ENCODE assay signal across 11 cellular contexts in the genomic region with DNA sequence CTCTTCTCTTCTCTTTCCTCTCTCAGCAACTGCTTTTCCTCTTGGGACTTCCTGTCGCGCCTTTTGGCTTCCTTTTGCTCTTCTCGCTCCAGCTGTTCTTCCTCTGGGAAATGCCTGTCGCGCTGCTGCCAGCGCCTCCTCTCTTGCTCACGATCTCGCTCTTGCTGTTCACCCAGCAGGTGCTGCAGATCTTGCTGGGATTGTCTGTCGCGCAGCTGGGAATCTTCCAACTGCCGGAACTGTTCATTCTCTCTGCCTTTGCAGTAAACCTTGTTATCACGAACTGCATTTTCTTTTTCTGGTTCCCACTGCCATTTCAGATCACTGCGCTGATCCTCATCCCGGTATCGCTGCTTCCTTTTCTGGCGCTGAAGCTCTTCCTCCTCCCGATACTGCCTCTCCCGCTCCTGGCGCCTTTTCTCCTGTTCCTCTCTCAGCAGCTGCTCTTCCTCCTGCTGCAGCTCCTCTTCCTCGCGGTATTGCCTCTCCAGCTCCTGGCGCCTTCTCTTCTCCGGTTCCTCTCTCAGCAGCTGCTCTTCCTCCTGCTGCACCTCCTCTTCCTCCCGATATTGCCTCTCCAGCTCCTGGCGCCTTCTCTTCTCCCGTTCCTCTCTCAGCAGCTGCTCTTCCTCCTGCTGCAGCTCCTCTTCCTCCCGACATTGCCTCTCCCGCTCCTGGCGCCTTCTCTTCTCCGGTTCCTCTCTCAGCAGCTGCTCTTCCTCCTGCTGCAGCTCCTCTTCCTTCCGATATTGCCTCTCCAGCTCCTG. TPM values are rescaled to one million over a fixed set of nuclear protein-coding genes. Genes with fewer than 3 reads are reported as not detected.
DNase-seq lines count a peak whose midpoint lies in the region; ATAC-seq and TF ChIP-seq lines count a peak whose summit lies in the region.
"Had no signal": no experiment of that assay in that cellular context is flagged by ENCODE, and none has a peak within 500 bp of the region (broad histone marks: within the 10 kb centered on the region; RNA-seq: fewer than 3 reads in every experiment).

No MANE protein-coding gene starts in this region.

- peaks cover 51% of the 10 kb centered on the region for H3F3A ChIP-seq in GM23338 (replicated peaks; ENCODE audit: low read depth)

- H2AFZ ChIP-seq in ACC112 (ENCODE audit: low read length, unreplicated experiment) (no peak overlapping the region), GM23338 (peak overlapping the region; percentile 32; the same call in 1 of the 2 replicates), mammary epithelial cell (ENCODE audit: low read depth, low read length) (peak overlapping the region; percentile 91)

- no peaks in the 10 kb centered on the region; the same call in 2 of the 3 replicates for H3K9me3 Mint-ChIP-seq in GM23338

- H3K36me3 ChIP-seq in ACC112 (ENCODE audit: insufficient read depth, low read length) = no peaks in the 10 kb centered on the region
- H3K36me3 ChIP-seq in GM23338 (ENCODE audit: insufficient read depth) = no peaks in the 10 kb centered on the region
- no peaks in the 10 kb centered on the region for H3K36me3 ChIP-seq in mammary epithelial cell (ENCODE audit: insufficient read depth, low read length)

- peaks cover 2% of the 10 kb centered on the region for H3K27me3 Mint-ChIP-seq in GM23338 (ENCODE audit: insufficient read depth, low read depth, poor library complexity)

- CTCF ChIA-PET in mammary epithelial cell (lab: Charles Lee; ENCODE audit: low non-redundant PET) = interaction anchor here (0.7 to 1.0 kb wide), 3 partner anchors 70 to 169 kb away, joined by 3 to 7 read pairs (median 5); no protein-coding TSS in a partner anchor

- no peak for TF ChIP-seq CTCF in GM23338 (conservative IDR thresholded peaks at IDR 0.05; ENCODE audit: low read depth in 2 of 2)
- TF ChIP-seq CTCF in mammary epithelial cell (conservative IDR thresholded peaks at IDR 0.05 in 1 of 2, IDR thresholded peaks at IDR 0.05 in 1 of 2; ENCODE audit: extremely low read depth in 1 of 2, insufficient read depth in 1 of 2, low read depth in 1 of 2, low read length in 2 of 2) = no peak

- ATAC-seq in GM23338 = no peak
- ATAC-seq in GM21825 (IDR thresholded peaks at IDR 0.05; ENCODE audit: unreplicated experiment) = no peak
- ATAC-seq in HG02678 (IDR thresholded peaks at IDR 0.05; ENCODE audit: unreplicated experiment) = no peak

- no TSS peak for BruUV-seq in mammary epithelial cell (replicated peaks; lab: Mats Ljungman, UMichigan)

- H3K4me2 ChIP-seq in GM23338 (peak overlapping the region; percentile 88), mammary epithelial cell (ENCODE audit: insufficient read depth, low read depth, low read length) (peak overlapping the region; percentile 98)

- H3K4me1 ChIP-seq in ACC112 (ENCODE audit: control insufficient read depth, insufficient read depth, low read length, unreplicated experiment) (peaks cover 4% of the 10 kb centered on the region), GM23338 (ENCODE audit: insufficient read depth) (peaks cover 16% of the 10 kb centered on the region), mammary epithelial cell (ENCODE audit: insufficient read depth, low read length) (peaks cover 51% of the 10 kb centered on the region)

- no peaks in the 10 kb centered on the region for H3K9me3 ChIP-seq in mammary epithelial cell (replicated peaks; ENCODE audit: insufficient read depth, low read length)

- 4% methylated on average over 20 of the region's 31 CpGs for WGBS in mammary epithelial cell (ENCODE audit: low coverage, missing lambda C conversion rate)

- H3K9ac ChIP-seq in mammary epithelial cell (ENCODE audit: insufficient read depth, low read length) = no peak overlapping the region

- H3K36me3 Mint-ChIP-seq in GM23338 (ENCODE audit: low read depth) = peaks cover 4% of the 10 kb centered on the region; the same call in 1 of the 3 replicates

- intact Hi-C loops in mammary epithelial cell (cut with micrococcal nuclease) = loop anchor here (2.0 to 5.0 kb wide), 2 partner anchors 37 to 75 kb away; no protein-coding TSS in a partner anchor

- H3K79me2 ChIP-seq in ACC112 (ENCODE audit: control insufficient read depth, insufficient read depth, low read length, unreplicated experiment) (no peaks in the 10 kb centered on the region), GM23338 (replicated peaks; ENCODE audit: insufficient read depth) (no peaks in the 10 kb centered on the region), mammary epithelial cell (ENCODE audit: insufficient read depth, low read length) (no peaks in the 10 kb centered on the region)

- H3K9me2 ChIP-seq in GM23338 (ENCODE audit: insufficient read depth) = no peaks in the 10 kb centered on the region

- H3K27ac ChIP-seq in ACC112 (ENCODE audit: low read depth, low read length) (no peak overlapping the region), GM23338 (ENCODE audit: low read depth) (no peak overlapping the region), mammary epithelial cell (ENCODE audit: insufficient read depth, low read depth, low read length) (no peak overlapping the region)

- H4K20me1 ChIP-seq in GM23338 (replicated peaks; ENCODE audit: insufficient read depth) = no peaks in the 10 kb centered on the region
- no peaks in the 10 kb centered on the region for H4K20me1 ChIP-seq in mammary epithelial cell (ENCODE audit: insufficient read depth, low read length)

- in situ Hi-C loops in mammary epithelial cell (cut with MboI; ENCODE audit: low sequenced_read_pairs in 2 of 2) = no loop called here

- no peak overlapping the region for H3K4me3 Mint-ChIP-seq in GM23338

- H3K27ac Mint-ChIP-seq in GM23338 = no peak overlapping the region

- dilution Hi-C loops in mammary epithelial cell (cut with HindIII; ENCODE audit: low sequenced_read_pairs) = no loop called here

- DNase-seq in GM23338 (ENCODE audit: low spot score) (peak; percentile 44), mammary epithelial cell (peak; percentile 29), lung microvascular endothelial cell (ENCODE audit: low read depth in 2 of 2) (peak; percentile 2 to 7), NCI-H226 (no peak), 8988T (no peak)

- H3K27me3 ChIP-seq in ACC112 (ENCODE audit: insufficient read depth, low read length) (peaks cover 90% of the 10 kb centered on the region), GM23338 (ENCODE audit: insufficient read depth) (peaks cover 100% of the 10 kb centered on the region), mammary epithelial cell (ENCODE audit: insufficient read depth, low read length) (peaks cover 28% of the 10 kb centered on the region)

- H3K4me1 Mint-ChIP-seq in GM23338 = peaks cover 8% of the 10 kb centered on the region; the same call in 2 of the 3 replicates

- peak overlapping the region; percentile 79 for H3K4me3 ChIP-seq in ACC112 (ENCODE audit: low read depth, low read length)
- H3K4me3 ChIP-seq in GM23338 = peak overlapping the region; percentile 59
- H3K4me3 ChIP-seq in mammary epithelial cell (replicated peaks in 1 of 3; ENCODE audit: insufficient read depth in 1 of 3, low read depth in 2 of 3, low read length in 3 of 3) = peak overlapping the region; percentile 54 to 65 (median 55)

TF ChIP-seq in GM23338, 12 proteins besides CTCF, POLR2A, EP300 and RAD21 (continues in another document):
- TF ChIP-seq EZH2 (IDR thresholded peaks at IDR 0.05; ENCODE audit: low read depth, unreplicated experiment) = peak; percentile 95
- TF ChIP-seq EZH2phosphoT487 (IDR thresholded peaks at IDR 0.05; ENCODE audit: unreplicated experiment) = peak; percentile 76
- TF ChIP-seq STAT1 (IDR thresholded peaks at IDR 0.05; ENCODE audit: unreplicated experiment) = no peak

RNA-seq across cellular contexts. Expression of a gene that starts 5.8 kb away (rescaled TPM):
- total RNA-seq in GM23338 (2014; rRNA removed; shearing (Covaris generic)) = 0.19 and 0.38 TPM in 2 replicates
- 0.33 and 0.42 TPM in 2 replicates for polyA plus RNA-seq in GM23338 (2016; fragmentation: Nextera tagmentation; extraction: Ambion mirVana)
- under 1 TPM in 1 of 2 donors, not detected in 1; 0.19 TPM for total RNA-seq in mammary epithelial cell
- polyA plus RNA-seq in mammary epithelial cell = 0.02 TPM
- polyA minus RNA-seq in mammary epithelial cell = not detected
- total RNA-seq in lung microvascular endothelial cell = under 0.01 and 0.20 TPM in 2 replicates

RNA-seq across cellular contexts. Expression of a gene that starts 20.6 kb away (rescaled TPM):
- not detected in 2 replicates for total RNA-seq in GM23338 (2014; rRNA removed; shearing (Covaris generic))
- polyA plus RNA-seq in GM23338 (2016; fragmentation: Nextera tagmentation; extraction: Ambion mirVana) (not detected in 2 replicates), mammary epithelial cell (not detected)
- total RNA-seq in mammary epithelial cell (not detected), lung microvascular endothelial cell (not detected in 2 replicates)
- not detected for polyA minus RNA-seq in mammary epithelial cell
- total RNA-seq: Daoy, left colon, subcutaneous adipose tissue had no signal

RNA-seq across cellular contexts. Expression of a gene that starts 49.6 kb away (rescaled TPM):
- not detected in 2 replicates for total RNA-seq in GM23338 (2014; rRNA removed; shearing (Covaris generic))
- polyA plus RNA-seq in GM23338 (2016; fragmentation: Nextera tagmentation; extraction: Ambion mirVana) = not detected in 2 replicates
- total RNA-seq in mammary epithelial cell = not detected
- 0.01 TPM for polyA plus RNA-seq in mammary epithelial cell
- not detected for polyA minus RNA-seq in mammary epithelial cell
- not detected in 2 replicates for total RNA-seq in lung microvascular endothelial cell
- total RNA-seq: Daoy, left colon had no signal

Comparison
In these comparisons a context has a peak if more than half of its experiments do, and no peak if none do; other contexts are left out.
1. DNase-seq: peak in GM23338 (single experiment), mammary epithelial cell (single experiment) and lung microvascular endothelial cell (2 of 2); none in NCI-H226 (single experiment) and 8988T (single experiment).
2. Peak in every context shown above with its lines, with median percentiles within 50 percentile points of each other: H3K4me3 ChIP-seq.